In genomic region chr1:178011101-178011828, GRCh38 we compare ENCODE assay signal across 1 cellular context.
A peak's percentile ranks its signal among the peaks of the same experiment; 100 is the strongest.
TF ChIP-seq lines count a peak whose summit lies in the region.

No MANE protein-coding gene starts in this region.

TF ChIP-seq in endothelial cell of umbilical vein, 7 proteins besides CTCF, POLR2A, EP300 and RAD21 (continued from another document):
- no peak for TF ChIP-seq EZH2 (IDR thresholded peaks at IDR 0.05; ENCODE audit: borderline replicate concordance, low read depth, low read length, severe bottlenecking)
- TF ChIP-seq MAX (IDR thresholded peaks at IDR 0.05; ENCODE audit: insufficient read depth, insufficient read length), result no peak
- peak; percentile 61 for TF ChIP-seq POLR2AphosphoS5 (IDR thresholded peaks at IDR 0.05; ENCODE audit: insufficient read depth, low read depth, low read length)
- peak; percentile 73 for TF ChIP-seq GATA2 (IDR thresholded peaks at IDR 0.05; ENCODE audit: insufficient read depth, insufficient read length, low read depth, low read length)
- TF ChIP-seq MYC (IDR thresholded peaks at IDR 0.05; ENCODE audit: low read depth, low read length), result no peak
